ENCODE assay signal across 10 cellular contexts in the genomic region with DNA sequence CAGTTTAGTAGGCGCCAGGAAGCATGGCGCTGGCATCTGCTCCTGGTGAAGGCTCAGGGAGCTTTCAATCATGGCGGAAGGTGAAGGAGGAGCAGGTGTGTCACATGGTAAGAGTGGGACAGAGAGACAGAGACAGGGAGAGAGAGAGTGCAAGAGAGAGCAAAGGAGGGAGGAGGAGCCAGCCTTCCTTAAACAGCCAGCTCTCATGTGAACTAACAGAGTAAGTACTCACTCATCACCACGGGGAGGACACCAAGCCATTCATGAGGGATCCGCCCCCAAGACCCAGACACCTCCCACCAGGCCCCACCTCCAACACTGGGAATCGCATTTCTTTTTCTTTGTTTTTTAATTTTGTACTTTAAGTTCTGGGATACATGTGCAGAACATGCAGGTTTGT.
"Had no signal": no experiment of that assay in that cellular context is flagged by ENCODE, and none has a peak within 500 bp of the region (broad histone marks: within the 10 kb centered on the region; RNA-seq: fewer than 3 reads in every experiment).

No MANE protein-coding gene starts in this region.

- H3K9me3 Mint-ChIP-seq: activated T-cell treated with anti-CD3 and anti-CD28 coated beads, Interleukin-2, amount 50 U/mL, for 24 hours; stimulated activated effector memory CD8-positive, alpha-beta T cell treated with anti-CD3 and anti-CD28 coated beads, Interleukin-12 subunit alpha, Interleukin-12 subunit beta, amount 100 ng/mL, for 72 hours had no signal

- H3K27ac ChIP-seq: lower lobe of right lung, thoracic aorta, uterus had no signal

- H3K27ac Mint-ChIP-seq: activated T-cell treated with anti-CD3 and anti-CD28 coated beads, Interleukin-2, amount 50 U/mL, for 24 hours; stimulated activated effector memory CD8-positive, alpha-beta T cell treated with anti-CD3 and anti-CD28 coated beads, Interleukin-12 subunit alpha, Interleukin-12 subunit beta, amount 100 ng/mL, for 72 hours had no signal

- H3K9me3 ChIP-seq: lower lobe of right lung, thoracic aorta, uterus had no signal

- H3K36me3 ChIP-seq: lower lobe of right lung, thoracic aorta, uterus had no signal

- H3K4me1 ChIP-seq: uterus had no signal

- H3K4me3 Mint-ChIP-seq: activated T-cell treated with anti-CD3 and anti-CD28 coated beads, Interleukin-2, amount 50 U/mL, for 24 hours; stimulated activated effector memory CD8-positive, alpha-beta T cell treated with anti-CD3 and anti-CD28 coated beads, Interleukin-12 subunit alpha, Interleukin-12 subunit beta, amount 100 ng/mL, for 72 hours had no signal

- ATAC-seq: activated CD4-positive, CD25-positive, alpha-beta regulatory T cell treated with anti-CD3 and anti-CD28 coated beads, Interleukin-2, amount 50 U/mL, for 24 hours; left colon; stimulated activated effector memory CD8-positive, alpha-beta T cell treated with anti-CD3 and anti-CD28 coated beads, Interleukin-12 subunit alpha, Interleukin-12 subunit beta, amount 100 ng/mL, for 72 hours had no signal

- H3K4me3 ChIP-seq: lower lobe of right lung, thoracic aorta, uterus had no signal

- H3K27me3 Mint-ChIP-seq: activated T-cell treated with anti-CD3 and anti-CD28 coated beads, Interleukin-2, amount 50 U/mL, for 24 hours had no signal

- H3K36me3 Mint-ChIP-seq: stimulated activated effector memory CD8-positive, alpha-beta T cell treated with anti-CD3 and anti-CD28 coated beads, Interleukin-12 subunit alpha, Interleukin-12 subunit beta, amount 100 ng/mL, for 72 hours had no signal

- DNase-seq: activated CD4-positive, alpha-beta T cell treated with anti-CD3 and anti-CD28 coated beads, Interleukin-2, amount 50 U/mL, for 1 hour; activated naive CD4-positive, alpha-beta T cell treated with anti-CD3 and anti-CD28 coated beads, Interleukin-2, amount 50 U/mL, for 16 hours; activated T-cell treated with anti-CD3 and anti-CD28 coated beads, Interleukin-2, amount 50 U/mL, for 24 hours; left colon; lower lobe of right lung; stimulated activated CD4-positive, alpha-beta T cell treated with anti-CD3 and anti-CD28 coated beads, Interleukin-1b, Interleukin-23, amount 100 ng/mL, for 48 hours; uterus had no signal

- H3K27me3 ChIP-seq: uterus had no signal
